ENCODE assay signal across 8 cellular contexts in the genomic region with DNA sequence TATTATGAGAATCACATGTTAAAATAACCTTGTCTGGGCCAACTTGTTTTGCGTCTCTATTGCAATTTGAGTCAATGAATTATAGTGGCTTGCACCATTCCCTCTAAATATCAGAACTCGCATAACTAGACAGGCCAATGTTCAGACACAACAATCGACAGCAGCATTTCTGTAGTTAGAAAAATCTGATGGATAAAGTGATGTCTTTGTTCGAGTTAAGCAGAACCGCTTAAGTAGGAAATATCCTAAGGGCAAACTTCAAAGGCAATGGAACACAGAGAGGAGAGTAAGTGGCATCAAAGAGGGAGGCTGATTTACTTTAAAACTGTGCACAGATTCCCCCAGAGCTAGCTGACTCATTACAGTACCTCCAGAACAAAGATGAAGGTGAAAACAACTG.
"Had no signal": no experiment of that assay in that cellular context is flagged by ENCODE, and none has a peak within 500 bp of the region (broad histone marks: within the 10 kb centered on the region; RNA-seq: fewer than 3 reads in every experiment).

No MANE protein-coding gene starts in this region.

- H3K4me1 ChIP-seq: HAP-1 had no signal

- DNase-seq: GM23248, H7, HFFc6, IMR-90, KG1 had no signal

- H3K9me3 Mint-ChIP-seq: HFFc6 had no signal

- H3K4me3 ChIP-seq: GM23248, HAP-1, K562 had no signal

- H3K36me3 ChIP-seq: HAP-1 had no signal

- H2AFZ ChIP-seq: GM23248 had no signal

- H3K4me3 Mint-ChIP-seq: HFFc6 had no signal

- H3K9me3 ChIP-seq: HAP-1 had no signal

- H3K27ac ChIP-seq: GM23248 had no signal

- ATAC-seq: HCT116, K562 had no signal

- H3K27ac Mint-ChIP-seq: HFFc6 had no signal
